In the genomic region with DNA sequence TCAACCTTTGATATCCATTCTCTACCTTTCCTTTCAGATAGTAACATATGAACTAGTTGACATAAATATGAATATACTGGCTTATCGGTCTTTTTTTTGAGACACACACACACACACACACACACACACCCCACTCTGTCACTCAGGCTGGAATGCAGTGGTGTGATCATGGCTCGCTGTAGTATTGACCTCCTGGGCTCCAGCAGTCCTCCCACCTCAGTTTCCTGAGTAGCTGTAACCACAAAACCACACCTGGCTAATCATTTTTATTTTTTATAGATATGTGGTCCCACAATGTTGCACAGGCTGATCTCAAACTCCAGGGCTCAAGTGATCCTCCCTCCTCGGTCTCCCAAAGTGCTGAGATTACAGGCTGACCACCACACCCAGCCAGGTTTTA, we compare ENCODE assay signal across 18 cellular contexts. TPM values are rescaled to one million over a fixed set of nuclear protein-coding genes. Genes with fewer than 3 reads are reported as not detected.
DNase-seq lines count a peak whose midpoint lies in the region; ATAC-seq, FAIRE-seq and TF ChIP-seq lines count a peak whose summit lies in the region.
"Had no signal": no experiment of that assay in that cellular context is flagged by ENCODE, and none has a peak within 500 bp of the region (broad histone marks: within the 10 kb centered on the region; RNA-seq: fewer than 3 reads in every experiment).

No MANE protein-coding gene starts in this region.

- no peak overlapping the region for H3K4me2 ChIP-seq in hepatocyte

- no peaks in the 10 kb centered on the region for H3K36me3 ChIP-seq in hepatocyte (replicated peaks; ENCODE audit: insufficient read depth, low read depth)
- H3K36me3 ChIP-seq: heart right ventricle had no signal

- H4K20me1 ChIP-seq in hepatocyte (ENCODE audit: insufficient read depth, poor library complexity, severe bottlenecking): no peaks in the 10 kb centered on the region

- DNase-seq in GM18507 (ENCODE audit: extremely low spot score, insufficient read length, low read depth) (no peak), KBM-7 (peak; percentile 20), kidney glomerular epithelial cell (lab: John Stamatoyannopoulos, UW) (peak; percentile 38), NCI-H526 (lab: John Stamatoyannopoulos, UW) (no peak), NK-92 (lab: John Stamatoyannopoulos, UW; ENCODE audit: unreplicated experiment) (no peak), hepatocyte (ENCODE audit: low spot score) (no peak), epidermal melanocyte (ENCODE audit: insufficient read length, low spot score) (no peak)
- DNase-seq: caudate nucleus; DMS 273 treated with DMSO at 0.1 percent for 48 hours; effector CD4-positive, alpha-beta T cell; heart right ventricle; IMR-90; islet precursor cell; mesenchymal stem cell; NCI-H1048; NCI-H774 had no signal

- H3K4me3 ChIP-seq in hepatocyte: no peak overlapping the region
- H3K4me3 ChIP-seq: heart right ventricle had no signal

- 82% methylated on average over 3 of the region's 3 CpGs for WGBS in hepatocyte (ENCODE audit: low lambda C conversion rate, missing lambda C conversion rate)

- in situ Hi-C loops in KBM-7 (cut with MboI; ENCODE audit: low pct_unique_long_range_greater_than_20kb, low sequenced_read_pairs): no loop called here

- no peaks in the 10 kb centered on the region for H3K27me3 ChIP-seq in hepatocyte
- H3K27me3 ChIP-seq: heart right ventricle had no signal

- H3K27ac ChIP-seq in hepatocyte: no peak overlapping the region
- H3K27ac ChIP-seq: heart right ventricle had no signal

- H3K9me2 ChIP-seq in hepatocyte (replicated peaks; ENCODE audit: insufficient read depth): no peaks in the 10 kb centered on the region

- ATAC-seq in GM21423 (IDR thresholded peaks at IDR 0.05; ENCODE audit: unreplicated experiment): peak; percentile 89
- ATAC-seq: heart right ventricle had no signal

- no peaks in the 10 kb centered on the region for H3K79me2 ChIP-seq in hepatocyte

- FAIRE-seq in GM18507 (lab: Jason Lieb, UNC): peak; percentile 76
- FAIRE-seq: H1 had no signal

- H2AFZ ChIP-seq in hepatocyte: no peak overlapping the region

- no peaks in the 10 kb centered on the region for H3K4me1 ChIP-seq in hepatocyte (ENCODE audit: insufficient read depth)

- H3K9me3 ChIP-seq in hepatocyte (ENCODE audit: low read depth): no peaks in the 10 kb centered on the region
- H3K9me3 ChIP-seq: heart right ventricle had no signal

- no peak for TF ChIP-seq CTCF in hepatocyte (IDR thresholded peaks at IDR 0.05; ENCODE audit: poor library complexity)

RNA-seq across cellular contexts. Expression of a gene that starts 14.2 kb away (rescaled TPM):
- 38.0 and 39.2 TPM in 2 replicates for total RNA-seq in hepatocyte
- polyA plus RNA-seq in hepatocyte: 18.8 and 21.2 TPM in 2 replicates

RNA-seq across cellular contexts. Expression of a gene that starts 32.5 kb away (rescaled TPM):
- total RNA-seq in hepatocyte: 7.9 and 12.5 TPM in 2 replicates
- 18.0 and 18.7 TPM in 2 replicates for polyA plus RNA-seq in hepatocyte

RNA-seq across cellular contexts. Expression of a gene that starts 52.6 kb away (rescaled TPM):
- total RNA-seq in hepatocyte: 12.3 and 13.1 TPM in 2 replicates
- polyA plus RNA-seq in hepatocyte: 10.1 and 10.5 TPM in 2 replicates

Comparison
In these comparisons a context has a peak if more than half of its experiments do, and no peak if none do; other contexts are left out.
1. DNase-seq: peak in KBM-7 (single experiment) and kidney glomerular epithelial cell (single experiment); none in GM18507 (single experiment), NCI-H526 (0 of 2), NK-92 (single experiment), hepatocyte (single experiment) and epidermal melanocyte (single experiment).